Comparison of ENCODE assay signal across 18 cellular contexts in the genomic region with DNA sequence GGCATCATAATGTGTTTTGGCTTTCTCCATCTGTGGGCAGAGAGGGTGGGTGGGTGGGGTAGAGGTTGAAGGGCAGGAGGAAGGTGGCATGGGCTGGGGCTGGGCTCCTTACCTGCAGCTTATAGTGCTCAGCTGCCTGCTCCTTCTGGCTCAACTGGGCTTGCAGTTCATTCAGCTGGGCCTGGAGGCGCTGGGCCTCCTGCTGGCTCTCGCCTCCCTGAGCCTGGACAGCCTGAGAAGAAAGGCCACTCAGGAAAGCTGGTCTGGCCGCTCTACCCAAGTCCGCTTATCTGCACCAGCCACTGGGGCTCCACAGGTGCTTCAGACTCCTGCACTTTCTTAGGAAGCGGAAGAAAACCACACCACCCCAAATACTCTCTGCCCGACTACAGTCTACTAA. TPM values are rescaled to one million over a fixed set of nuclear protein-coding genes. Genes with fewer than 3 reads are reported as not detected.
DNase-seq lines count a peak whose midpoint lies in the region; ATAC-seq and TF ChIP-seq lines count a peak whose summit lies in the region.
"Had no signal": no experiment of that assay in that cellular context is flagged by ENCODE, and none has a peak within 500 bp of the region (broad histone marks: within the 10 kb centered on the region; RNA-seq: fewer than 3 reads in every experiment).

No MANE protein-coding gene starts in this region.

- no peaks in the 10 kb centered on the region for H3K27me3 Mint-ChIP-seq in central memory CD8-positive, alpha-beta T cell
- no peaks in the 10 kb centered on the region for H3K27me3 Mint-ChIP-seq in stimulated activated naive B cell treated with anti-CD40 and anti-IgM and Interleukin-4, amounts not matched to agents 10 μg/mL and 1 μg/mL and 100 μg/mL, for 72 hours
- H3K27me3 Mint-ChIP-seq: B cell; CD4-positive, alpha-beta memory T cell had no signal

- H3K9me3 Mint-ChIP-seq in activated naive CD4-positive, alpha-beta T cell treated with anti-CD3 and anti-CD28 coated beads, Interleukin-2, amount 50 U/mL, for 72 hours = no peaks in the 10 kb centered on the region
- H3K9me3 Mint-ChIP-seq in central memory CD8-positive, alpha-beta T cell = no peaks in the 10 kb centered on the region
- no peaks in the 10 kb centered on the region for H3K9me3 Mint-ChIP-seq in stimulated activated naive B cell treated with anti-CD40 and anti-IgM and Interleukin-4, amounts not matched to agents 10 μg/mL and 1 μg/mL and 100 μg/mL, for 72 hours
- H3K9me3 Mint-ChIP-seq: CD4-positive, alpha-beta memory T cell had no signal

- in situ Hi-C loops in GM18951 (cut with MboI; ENCODE audit: low sequenced_read_pairs, unreplicated experiment) = no loop called here

- peaks cover 4 to 30% of the 10 kb centered on the region in 2 donors for H3K36me3 Mint-ChIP-seq in activated naive CD4-positive, alpha-beta T cell treated with anti-CD3 and anti-CD28 coated beads, Interleukin-2, amount 50 U/mL, for 72 hours
- H3K36me3 Mint-ChIP-seq in central memory CD8-positive, alpha-beta T cell (ENCODE audit: insufficient read depth) = peaks cover 38% of the 10 kb centered on the region
- peaks cover 33 to 68% of the 10 kb centered on the region in 2 donors for H3K36me3 Mint-ChIP-seq in stimulated activated naive B cell treated with anti-CD40 and anti-IgM and Interleukin-4, amounts not matched to agents 10 μg/mL and 1 μg/mL and 100 μg/mL, for 72 hours

- no peak overlapping the region for H3K4me3 Mint-ChIP-seq in central memory CD8-positive, alpha-beta T cell
- H3K4me3 Mint-ChIP-seq in stimulated activated naive B cell treated with anti-CD40 and anti-IgM and Interleukin-4, amounts not matched to agents 10 μg/mL and 1 μg/mL and 100 μg/mL, for 72 hours = no peak overlapping the region
- H3K4me3 Mint-ChIP-seq: B cell; CD4-positive, alpha-beta memory T cell had no signal

- H3K27ac Mint-ChIP-seq in activated naive CD4-positive, alpha-beta T cell treated with anti-CD3 and anti-CD28 coated beads, Interleukin-2, amount 50 U/mL, for 72 hours = peak overlapping the region; percentile 57 to 85
- peak overlapping the region; percentile 51 for H3K27ac Mint-ChIP-seq in central memory CD8-positive, alpha-beta T cell (ENCODE audit: low read depth)
- H3K27ac Mint-ChIP-seq in stimulated activated naive B cell treated with anti-CD40 and anti-IgM and Interleukin-4, amounts not matched to agents 10 μg/mL and 1 μg/mL and 100 μg/mL, for 72 hours = peak overlapping the region; percentile 84
- H3K27ac Mint-ChIP-seq: B cell had no signal

- no peak for ATAC-seq in activated naive CD4-positive, alpha-beta T cell treated with anti-CD3 and anti-CD28 coated beads, Interleukin-2, amount 50 U/mL, for 72 hours
- no peak for ATAC-seq in central memory CD8-positive, alpha-beta T cell (replicated peaks; ENCODE audit: extremely low read depth, poor library complexity, severe bottlenecking)
- ATAC-seq in stimulated activated naive B cell treated with anti-CD40 and anti-IgM and Interleukin-4, amounts not matched to agents 10 μg/mL and 1 μg/mL and 100 μg/mL, for 72 hours (replicated peaks) = no peak
- ATAC-seq: Right ventricle myocardium inferior had no signal

- no peak for DNase-seq in activated naive CD4-positive, alpha-beta T cell treated with anti-CD3 and anti-CD28 coated beads, Interleukin-2, amount 50 U/mL, for 72 hours (ENCODE audit: low spot score in 2 of 2)
- no peak for DNase-seq in activated naive CD4-positive, alpha-beta T cell treated with Interleukin-2 at 50 U/mL for 16 hours
- no peak for DNase-seq in central memory CD8-positive, alpha-beta T cell (ENCODE audit: low spot score in 2 of 2)
- no peak for DNase-seq in stimulated activated naive B cell treated with anti-CD40 and anti-IgM and Interleukin-4, amounts not matched to agents 10 μg/mL and 1 μg/mL and 100 μg/mL, for 72 hours
- no peak for DNase-seq in A172 (ENCODE audit: low spot score)
- no peak for DNase-seq in NCI-H446 treated with DMSO at 0.1 percent for 48 hours (lab: John Stamatoyannopoulos, UW)
- DNase-seq: ACHN; CD4-positive, alpha-beta memory T cell; DND-41; GF-D8; MM.1S; NCI-H1105 treated with DMSO at 0.1 percent for 48 hours; NCI-H187; NCI-H748 treated with DMSO at 0.1 percent for 48 hours; PC-9 had no signal

- TF ChIP-seq POLR2A in GM18951 (IDR thresholded peaks at IDR 0.05; ENCODE audit: extremely low read depth, insufficient read depth, insufficient read length) = peak; percentile 5

- H3K4me1 Mint-ChIP-seq in central memory CD8-positive, alpha-beta T cell = no peaks in the 10 kb centered on the region
- peaks cover 15 to 58% of the 10 kb centered on the region in 2 donors for H3K4me1 Mint-ChIP-seq in stimulated activated naive B cell treated with anti-CD40 and anti-IgM and Interleukin-4, amounts not matched to agents 10 μg/mL and 1 μg/mL and 100 μg/mL, for 72 hours
- H3K4me1 Mint-ChIP-seq: B cell had no signal

RNA-seq across cellular contexts. Expression of gene IL18BP, which starts 10.4 kb away (rescaled TPM):
- total RNA-seq in activated naive CD4-positive, alpha-beta T cell treated with anti-CD3 and anti-CD28 coated beads, Interleukin-2, amount 50 U/mL, for 72 hours = 10 to 100 TPM; 12.5 to 13.8 TPM
- total RNA-seq in A172 (2014; rRNA removed; shearing (Covaris generic)) = 1.6 and 3.9 TPM in 2 replicates
